ENCODE assay signal across 10 cellular contexts in genomic region chr17:17922198-17922901, GRCh38. TPM values are rescaled to one million over a fixed set of nuclear protein-coding genes. Genes with fewer than 3 reads are reported as not detected.
DNase-seq lines count a peak whose midpoint lies in the region; ATAC-seq, FAIRE-seq and TF ChIP-seq lines count a peak whose summit lies in the region.
"Had no signal": no experiment of that assay in that cellular context is flagged by ENCODE, and none has a peak within 500 bp of the region (broad histone marks: within the 10 kb centered on the region; RNA-seq: fewer than 3 reads in every experiment).

No MANE protein-coding gene starts in this region.

- FAIRE-seq in keratinocyte (lab: Jason Lieb, UNC), result no peak

- dilution Hi-C loops in keratinocyte (cut with MboI; ENCODE audit: extremely low pct_ligation_motif_present, low sequenced_read_pairs), result no loop called here

- H3K4me1 ChIP-seq in keratinocyte (ENCODE audit: control insufficient read depth, extremely low read depth, insufficient read depth, low read length), result peaks cover 56% of the 10 kb centered on the region

- H3K36me3 ChIP-seq in keratinocyte (ENCODE audit: control insufficient read depth in 2 of 2, extremely low read depth in 1 of 2, insufficient read depth in 2 of 2, low read length in 2 of 2), result no peaks in the 10 kb centered on the region

- DNase-seq in M059J (ENCODE audit: low read depth) (peak; percentile 41), astrocyte of the cerebellum (ENCODE audit: low read depth) (no peak), keratinocyte (ENCODE audit: low read depth, low spot score) (no peak), substantia nigra (lab: John Stamatoyannopoulos, UW) (no peak), SHP77 (lab: John Stamatoyannopoulos, UW) (no peak), NCI-H2171 (lab: John Stamatoyannopoulos, UW) (no peak), NCI-H2107 treated with DMSO at 0.1 percent for 48 hours (lab: John Stamatoyannopoulos, UW; ENCODE audit: unreplicated experiment) (no peak)
- DNase-seq: activated CD8-positive, alpha-beta memory T cell treated with anti-CD3 and anti-CD28 coated beads, Interleukin-2, amount 50 U/mL, for 4 hours; stimulated activated CD4-positive, alpha-beta T cell treated with anti-CD3 and anti-CD28 coated beads, Interleukin-2, amount 100 ng/mL, for 24 hours had no signal

- H3K9me3 ChIP-seq in keratinocyte (ENCODE audit: control insufficient read depth, low read depth, low read length), result no peaks in the 10 kb centered on the region

- ATAC-seq in GM21528 (IDR thresholded peaks at IDR 0.05; ENCODE audit: low FRiP score, unreplicated experiment), result no peak

- H3K4me2 ChIP-seq in keratinocyte (ENCODE audit: control insufficient read depth, extremely low read depth, insufficient read depth, low read depth, low read length), result no peak overlapping the region

- no peaks in the 10 kb centered on the region for H4K20me1 ChIP-seq in keratinocyte (ENCODE audit: control insufficient read depth, extremely low read depth, insufficient read depth, low read length)

- H3K79me2 ChIP-seq in keratinocyte (ENCODE audit: control insufficient read depth, insufficient read depth, low read length), result peaks cover 29% of the 10 kb centered on the region

- H3K27ac ChIP-seq in keratinocyte (ENCODE audit: control insufficient read depth, insufficient read depth, low read length), result peak overlapping the region; percentile 70
- H3K27ac ChIP-seq in substantia nigra (ENCODE audit: low read depth, low read length, poor library complexity, severe bottlenecking), result peak overlapping the region; percentile 83

- peak overlapping the region; percentile 38 for H3K9ac ChIP-seq in keratinocyte (ENCODE audit: control insufficient read depth, extremely low read depth, insufficient read depth, low read length)

- H3K27me3 ChIP-seq in keratinocyte (ENCODE audit: control insufficient read depth, extremely low read depth, insufficient read depth, low read length), result no peaks in the 10 kb centered on the region

- H3K4me3 ChIP-seq in astrocyte of the cerebellum (ENCODE audit: low read depth, low read length) (no peak overlapping the region), keratinocyte (ENCODE audit: control insufficient read depth in 2 of 3, extremely low read depth in 1 of 3, insufficient read depth in 2 of 3, low read depth in 1 of 3, low read length in 3 of 3) (no peak overlapping the region)

- TF ChIP-seq CTCF in astrocyte of the cerebellum (IDR thresholded peaks at IDR 0.05; ENCODE audit: low read depth, low read length, missing control alignments) (peak; percentile 4), keratinocyte (optimal IDR thresholded peaks at IDR 0.05 in 1 of 3, IDR thresholded peaks at IDR 0.05 in 1 of 3, conservative IDR thresholded peaks at IDR 0.05 in 1 of 3; ENCODE audit: extremely low read depth in 1 of 3, insufficient read depth in 2 of 3, low read length in 3 of 3) (no peak)

- no peak overlapping the region for H2AFZ ChIP-seq in keratinocyte (ENCODE audit: control insufficient read depth, low read length)

- H3K9me1 ChIP-seq in keratinocyte (ENCODE audit: control insufficient read depth, extremely low read depth, insufficient read depth, low read length), result no peaks in the 10 kb centered on the region

- in situ Hi-C loops in astrocyte of the cerebellum (cut with HindIII; ENCODE audit: low sequenced_read_pairs), result no loop called here

RNA-seq across cellular contexts. Expression of gene TOM1L2, which starts 49.9 kb away (rescaled TPM):
- 27.7 and 38.3 TPM in 2 replicates for total RNA-seq in M059J (2014; rRNA removed; shearing (Covaris generic))
- polyA plus RNA-seq in keratinocyte, result 36.3 to 54.0 TPM (median 39.5 TPM) in 3 replicates
- polyA plus RNA-seq in keratinocyte (2011; ENCODE audit: low read depth), result 35.8 TPM
- polyA plus RNA-seq in keratinocyte (2011; cell fraction: cytosol; rRNA removed), result 34.8 and 46.4 TPM in 2 replicates
- 102 and 124 TPM in 2 replicates for polyA plus RNA-seq in keratinocyte (2011; cell fraction: nucleus; rRNA removed)
- polyA plus RNA-seq in keratinocyte (2012; ENCODE audit: low replicate concordance), result 36.3 and 51.4 TPM in 2 replicates
- polyA minus RNA-seq in keratinocyte, result 58.4 to 133 TPM (median 75.2 TPM) in 3 replicates
- polyA minus RNA-seq in keratinocyte (2011; cell fraction: cytosol; rRNA and poly(A)+ RNA removed), result 45.7 TPM
- 76.4 and 115 TPM in 2 replicates for polyA minus RNA-seq in keratinocyte (2011; cell fraction: nucleus; rRNA and poly(A)+ RNA removed)

RNA-seq across cellular contexts. Expression of gene DRC3, which starts 50.3 kb away (rescaled TPM):
- 0.12 and 0.69 TPM in 2 replicates for total RNA-seq in M059J (2014; rRNA removed; shearing (Covaris generic))
- 0.42 to 0.80 TPM (median 0.69 TPM) in 3 replicates for polyA plus RNA-seq in keratinocyte
- polyA plus RNA-seq in keratinocyte (2011; ENCODE audit: low read depth), result not detected
- polyA plus RNA-seq in keratinocyte (2011; cell fraction: cytosol; rRNA removed), result 0.13 and 0.19 TPM in 2 replicates
- 0.98 and 1.1 TPM in 2 replicates for polyA plus RNA-seq in keratinocyte (2011; cell fraction: nucleus; rRNA removed)
- 0.93 and 1.7 TPM in 2 replicates for polyA plus RNA-seq in keratinocyte (2012; ENCODE audit: low replicate concordance)
- 0.74 to 1.9 TPM (median 1.5 TPM) in 3 replicates for polyA minus RNA-seq in keratinocyte
- not detected for polyA minus RNA-seq in keratinocyte (2011; cell fraction: cytosol; rRNA and poly(A)+ RNA removed)
- 0.32 and 0.47 TPM in 2 replicates for polyA minus RNA-seq in keratinocyte (2011; cell fraction: nucleus; rRNA and poly(A)+ RNA removed)
